Comparison of ENCODE assay signal across 8 cellular contexts in the genomic region with DNA sequence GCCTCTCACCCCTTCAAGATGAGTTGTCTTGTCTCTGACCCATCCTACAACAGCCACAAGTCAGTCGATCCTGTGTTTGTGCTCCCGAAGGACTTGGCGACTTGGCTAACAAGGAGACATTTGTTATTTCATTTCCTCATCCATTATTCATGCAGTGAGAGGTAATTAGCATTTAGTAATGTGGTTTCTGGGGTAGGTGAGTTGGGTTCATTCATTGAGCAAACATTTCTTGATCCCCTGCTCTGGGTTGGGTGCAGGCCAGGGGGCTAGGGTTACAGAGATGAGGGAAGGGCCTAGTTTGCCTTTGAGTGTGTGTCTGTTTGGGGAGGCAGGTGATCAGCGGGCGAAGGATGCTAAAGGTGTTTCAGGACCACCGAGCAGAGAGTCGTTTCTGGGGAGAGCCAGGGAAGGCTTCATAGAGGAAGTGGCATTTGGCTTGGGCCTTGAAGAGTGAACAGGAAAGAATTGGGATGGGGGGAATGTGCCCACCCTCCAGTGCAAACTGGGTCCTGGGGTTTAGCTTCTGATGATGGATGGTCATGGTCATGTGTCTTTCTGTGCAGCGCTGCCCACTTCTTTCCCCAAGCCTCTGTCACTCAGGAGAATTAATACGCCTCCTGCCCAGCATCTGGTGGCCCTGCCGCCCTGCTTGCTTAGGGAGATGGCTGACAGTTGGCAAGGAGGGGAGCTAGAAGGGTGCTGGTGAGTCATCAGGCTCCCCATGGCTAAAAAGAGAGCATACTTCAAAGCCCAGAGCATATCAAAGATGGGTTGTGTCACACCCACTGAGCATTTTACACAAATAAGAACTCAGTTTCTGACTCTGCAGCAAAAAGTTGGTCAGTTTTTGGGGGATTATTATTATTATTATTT. TPM values are rescaled to one million over a fixed set of nuclear protein-coding genes. Genes with fewer than 3 reads are reported as not detected.
DNase-seq lines count a peak whose midpoint lies in the region; ATAC-seq and TF ChIP-seq lines count a peak whose summit lies in the region.

No MANE protein-coding gene starts in this region.

- H3K4me3 Mint-ChIP-seq in stimulated activated naive CD8-positive, alpha-beta T cell treated with anti-CD3 and anti-CD28 coated beads, Interleukin-15, Interleukin-2, amounts not matched to agents 100 ng/mL and 50 ng/mL, for 24 hours = no peak overlapping the region

- ATAC-seq in heart left ventricle = peak; percentile 92 to 94 (median 94)
- ATAC-seq in HG03039 (IDR thresholded peaks at IDR 0.05; ENCODE audit: unreplicated experiment) = no peak
- ATAC-seq in GM18907 (IDR thresholded peaks at IDR 0.05; ENCODE audit: unreplicated experiment) = no peak

- peaks cover 0 to 17% (median 2%) of the 10 kb centered on the region in 9 donors for H3K36me3 ChIP-seq in heart left ventricle

- peak overlapping the region in 7 of 12 donors; percentile 3 to 69 (median 51) for H3K27ac ChIP-seq in heart left ventricle

- WGBS in heart left ventricle, 4 donors = 77 to 89% (median 82%) methylated on average over 9 to 10 of the region's 10 CpGs

- no peak for TF ChIP-seq CTCF in heart left ventricle (IDR thresholded peaks at IDR 0.05)

- H3K27ac Mint-ChIP-seq in stimulated activated naive CD8-positive, alpha-beta T cell treated with anti-CD3 and anti-CD28 coated beads, Interleukin-15, Interleukin-2, amounts not matched to agents 100 ng/mL and 50 ng/mL, for 24 hours = peak overlapping the region; percentile 9

- peak; percentile 37 for DNase-seq in Ammon's horn (ENCODE audit: low spot score)
- DNase-seq in NCI-H1436 (lab: John Stamatoyannopoulos, UW) = peak; percentile 94
- peak; percentile 50 to 51 for DNase-seq in activated CD4-positive, alpha-beta T cell treated with anti-CD3 and anti-CD28 coated beads for 4 hours
- peak in 4 of 5 donors; percentile 46 to 65 (median 60) for DNase-seq in heart left ventricle
- DNase-seq in NOMO-1 treated with dmso at 0.1 percent for 144 hours (lab: John Stamatoyannopoulos, UW; ENCODE audit: unreplicated experiment) = no peak

- peaks cover 1% of the 10 kb centered on the region for H3K9me3 Mint-ChIP-seq in stimulated activated naive CD8-positive, alpha-beta T cell treated with anti-CD3 and anti-CD28 coated beads, Interleukin-15, Interleukin-2, amounts not matched to agents 100 ng/mL and 50 ng/mL, for 24 hours

- peaks cover 0 to 9% (median 0%) of the 10 kb centered on the region in 12 donors for H3K9me3 ChIP-seq in heart left ventricle

- peaks cover 0 to 38% (median 15%) of the 10 kb centered on the region in 12 donors for H3K4me1 ChIP-seq in heart left ventricle

- H3K27me3 Mint-ChIP-seq in stimulated activated naive CD8-positive, alpha-beta T cell treated with anti-CD3 and anti-CD28 coated beads, Interleukin-15, Interleukin-2, amounts not matched to agents 100 ng/mL and 50 ng/mL, for 24 hours = no peaks in the 10 kb centered on the region

- no peak for TF ChIP-seq POLR2A in heart left ventricle (IDR thresholded peaks at IDR 0.05)

- peaks cover 37% of the 10 kb centered on the region for H3K36me3 Mint-ChIP-seq in stimulated activated naive CD8-positive, alpha-beta T cell treated with anti-CD3 and anti-CD28 coated beads, Interleukin-15, Interleukin-2, amounts not matched to agents 100 ng/mL and 50 ng/mL, for 24 hours (ENCODE audit: low read depth)

- intact Hi-C loops in heart left ventricle (cut with DNase I) = no loop called here

- no peak overlapping the region for H3K4me3 ChIP-seq in heart left ventricle

- no peaks in the 10 kb centered on the region for H3K27me3 ChIP-seq in heart left ventricle

- H3K4me1 Mint-ChIP-seq in stimulated activated naive CD8-positive, alpha-beta T cell treated with anti-CD3 and anti-CD28 coated beads, Interleukin-15, Interleukin-2, amounts not matched to agents 100 ng/mL and 50 ng/mL, for 24 hours (ENCODE audit: low read depth) = peaks cover 27% of the 10 kb centered on the region

RNA-seq across cellular contexts. Expression of a gene that starts 38.5 kb away (rescaled TPM):
- 100 to 1,000 TPM in 6 of 9 donors, 10 to 100 TPM in 3; 43.2 to 120 (median 104) TPM for total RNA-seq in heart left ventricle
- 10 to 100 TPM; 35.9 to 51.5 TPM for polyA plus RNA-seq in heart left ventricle

Comparison
In these comparisons a context has a peak if more than half of its experiments do, and no peak if none do; other contexts are left out.
1. ATAC-seq: peak in heart left ventricle (4 of 4); none in HG03039 (single experiment) and GM18907 (single experiment).